ENCODE assay signal across 29 cellular contexts in genomic region chr5:84119252-84119651, GRCh38.
"Had no signal": no experiment of that assay in that cellular context is flagged by ENCODE, and none has a peak within 500 bp of the region (broad histone marks: within the 10 kb centered on the region; RNA-seq: fewer than 3 reads in every experiment).

No MANE protein-coding gene starts in this region.

- H3K79me2 ChIP-seq: hepatocyte had no signal

- H2AFZ ChIP-seq: hepatocyte had no signal

- ATAC-seq: activated CD4-positive, CD25-positive, alpha-beta regulatory T cell treated with anti-CD3 and anti-CD28 coated beads, Interleukin-2, amount 50 U/mL, for 24 hours; activated CD8-positive, alpha-beta T cell treated with anti-CD3 and anti-CD28 coated beads for 36 hours; activated T-cell treated with anti-CD3 and anti-CD28 coated beads, Interleukin-2, amount 50 U/mL, for 4 hours; activated T-helper 17 cell treated with anti-CD3 and anti-CD28 coated beads, Interleukin-2, amount 50 U/mL, for 72 hours; body of pancreas; effector memory CD8-positive, alpha-beta T cell; gastroesophageal sphincter; heart right ventricle had no signal

- H3K4me2 ChIP-seq: hepatocyte had no signal

- H3K4me1 ChIP-seq: body of pancreas, esophagus muscularis mucosa, gastroesophageal sphincter, heart right ventricle had no signal

- H3K27me3 ChIP-seq: body of pancreas, esophagus muscularis mucosa, gastroesophageal sphincter, heart right ventricle, hepatocyte had no signal

- H3K36me3 ChIP-seq: esophagus muscularis mucosa, gastroesophageal sphincter, heart right ventricle, WERI-Rb-1 had no signal

- H3K27ac ChIP-seq: body of pancreas, esophagus muscularis mucosa, gastroesophageal sphincter, heart right ventricle, hepatocyte, WERI-Rb-1 had no signal

- H3K4me3 ChIP-seq: body of pancreas, esophagus muscularis mucosa, gastroesophageal sphincter, heart right ventricle, hepatocyte had no signal

- H3K9me3 ChIP-seq: body of pancreas, esophagus muscularis mucosa, gastroesophageal sphincter, heart right ventricle had no signal

- DNase-seq: activated B cell treated with CpG ODN at 0.5 μM for 24 hours; activated CD4-positive, alpha-beta T cell treated with anti-CD3 and anti-CD28 coated beads for 48 hours; activated CD4-positive, alpha-beta T cell treated with anti-CD3 and anti-CD28 coated beads, Interleukin-2, amount 50 U/mL, for 1 hour; activated CD4-positive, alpha-beta T cell treated with anti-CD3 and anti-CD28 coated beads, Interleukin-2, amount 50 U/mL, for 48 hours; activated CD8-positive, alpha-beta memory T cell treated with anti-CD3 and anti-CD28 coated beads for 24 hours; activated CD8-positive, alpha-beta T cell treated with anti-CD3 and anti-CD28 coated beads for 36 hours; activated effector memory CD4-positive, alpha-beta T cell treated with Interleukin-2 at 50 U/mL for 16 hours; activated gamma-delta T cell treated with Interleukin-2 at 50 U/mL for 16 hours; activated naive CD4-positive, alpha-beta T cell treated with anti-CD3 and anti-CD28 coated beads, Interleukin-2, amount 50 U/mL, for 16 hours; activated naive CD4-positive, alpha-beta T cell treated with Interleukin-2 at 50 U/mL for 16 hours; activated T-cell treated with anti-CD3 and anti-CD28 coated beads, Interleukin-2, amount 50 U/mL, for 4 hours; amniotic stem cell; anterior cingulate cortex; body of pancreas; caudate nucleus; cortex of kidney; dermis blood vessel endothelial cell; effector CD4-positive, alpha-beta T cell; effector memory CD8-positive, alpha-beta T cell; erythroblast; foreskin melanocyte; heart right ventricle; T1000; WERI-Rb-1 had no signal
